Comparison of ENCODE assay signal across 25 cellular contexts in genomic region chr17:76820523-76820922, GRCh38. TPM values are rescaled to one million over a fixed set of nuclear protein-coding genes. Genes with fewer than 3 reads are reported as not detected.
A peak's percentile ranks its signal among the peaks of the same experiment; 100 is the strongest.
DNase-seq lines count a peak whose midpoint lies in the region; ATAC-seq, FAIRE-seq and TF ChIP-seq lines count a peak whose summit lies in the region.
"Had no signal": no experiment of that assay in that cellular context is flagged by ENCODE, and none has a peak within 500 bp of the region (broad histone marks: within the 10 kb centered on the region; RNA-seq: fewer than 3 reads in every experiment).

No MANE protein-coding gene starts in this region.

- H2BK15ac ChIP-seq in neuronal stem cell (ENCODE audit: low read length) = no peak overlapping the region

- H2AFZ ChIP-seq in neuronal stem cell (ENCODE audit: low read length) (no peak overlapping the region), HepG2 (ENCODE audit: low read length) (no peak overlapping the region)

- 73% methylated on average over 5 of the region's 5 CpGs for WGBS in right cardiac atrium
- no CpG with 5 or more reads among the region's 5 CpGs for WGBS in neuronal stem cell (ENCODE audit: extremely low coverage in 2 of 2, insufficient read length in 2 of 2, insufficient replicate concordance in 1 of 2), 2 donors
- WGBS in HepG2 (ENCODE audit: low lambda C conversion rate) = 16% methylated on average over 5 of the region's 5 CpGs

- CTCF ChIA-PET in HepG2 (lab: Yijun Ruan, JAX; ENCODE audit: low intra/inter-chr PET ratio, low total read pairs) = no interaction called here

- POLR2A ChIA-PET in HepG2 (lab: Yijun Ruan, JAX) = no interaction called here

- no TSS peak for BruUV-seq in HepG2 (replicated peaks; lab: Mats Ljungman, UMichigan)

- TF ChIP-seq EP300 in HepG2 (IDR thresholded peaks at IDR 0.05; ENCODE audit: low read depth in 2 of 2, low read length in 2 of 2) (no peak), HepG2 (CRISPR knock-in tag; IDR thresholded peaks at IDR 0.05; ENCODE audit: borderline replicate concordance) (no peak)

- no peak for TF ChIP-seq CTCF in Peyer's patch (IDR thresholded peaks at IDR 0.05)
- TF ChIP-seq CTCF in lower lobe of right lung (IDR thresholded peaks at IDR 0.05) = no peak
- no peak for TF ChIP-seq CTCF in HepG2 (CRISPR knock-in tag; IDR thresholded peaks at IDR 0.05)

- no peak overlapping the region for H3K14ac ChIP-seq in neuronal stem cell (ENCODE audit: low read length)

- DNase-seq in left ventricle myocardium superior = peak; percentile 43
- no peak for DNase-seq in right cardiac atrium
- DNase-seq in NCI-H1436 (lab: John Stamatoyannopoulos, UW) = peak; percentile 69
- DNase-seq in NCI-H345 treated with DMSO at 0.1 percent for 48 hours (lab: John Stamatoyannopoulos, UW; ENCODE audit: unreplicated experiment) = peak; percentile 92
- DNase-seq in neuronal stem cell (ENCODE audit: low spot score) = no peak
- no peak for DNase-seq in Peyer's patch
- no peak for DNase-seq in lower lobe of right lung
- DNase-seq in HepG2 (ENCODE audit: low spot score) = no peak
- DNase-seq: activated CD4-positive, alpha-beta memory T cell treated with anti-CD3 and anti-CD28 coated beads for 36 hours; activated gamma-delta T cell; activated T-cell treated with anti-CD3 and anti-CD28 coated beads for 4 hours; adrenal gland; Calu3; esophagus squamous epithelium; gastrocnemius medialis; GDM1; H9; hypothalamus; MG63; nephron progenitor cell; sigmoid colon; stimulated activated CD4-positive, alpha-beta T cell treated with anti-CD3 and anti-CD28 coated beads, Interleukin-15, amount 100 ng/mL, for 24 hours; T-helper 9 cell had no signal

- no peak overlapping the region for H2BK12ac ChIP-seq in neuronal stem cell (ENCODE audit: low read length)

- no peak overlapping the region for H3K23ac ChIP-seq in neuronal stem cell (ENCODE audit: low read depth, low read length, poor library complexity)

- no peak overlapping the region for H2AK5ac ChIP-seq in neuronal stem cell (ENCODE audit: low read depth, low read length)

- H4K8ac ChIP-seq in neuronal stem cell (ENCODE audit: low read depth, low read length) = no peak overlapping the region

- H3K18ac ChIP-seq in neuronal stem cell (ENCODE audit: low read length) = peak overlapping the region; percentile 73

- H3K27ac ChIP-seq in right cardiac atrium (ENCODE audit: low read length) = no peak overlapping the region
- no peak overlapping the region for H3K27ac ChIP-seq in neuronal stem cell (replicated peaks; ENCODE audit: low read length)
- H3K27ac ChIP-seq in Peyer's patch = no peak overlapping the region
- no peak overlapping the region for H3K27ac ChIP-seq in lower lobe of right lung
- H3K27ac ChIP-seq in HepG2 (ENCODE audit: extremely low read length, insufficient read depth, low read length) = no peak overlapping the region
- H3K27ac ChIP-seq: A549, adrenal gland, coronary artery, esophagus squamous epithelium, gastrocnemius medialis, sigmoid colon had no signal

- H3K4me1 ChIP-seq in right cardiac atrium (ENCODE audit: control insufficient read depth, insufficient read depth, low read length) (no peaks in the 10 kb centered on the region), neuronal stem cell (ENCODE audit: control insufficient read depth in 2 of 2, insufficient read depth in 1 of 2, low read depth in 1 of 2, low read length in 2 of 2) (peaks cover 0 to 2% of the 10 kb centered on the region in 2 donors), Peyer's patch (no peaks in the 10 kb centered on the region), lower lobe of right lung (no peaks in the 10 kb centered on the region), HepG2 (ENCODE audit: insufficient read depth, low read length) (no peaks in the 10 kb centered on the region)
- H3K4me1 ChIP-seq: A549, adrenal gland, esophagus squamous epithelium, sigmoid colon had no signal

- intact Hi-C loops in left ventricle myocardium superior (cut with micrococcal nuclease) (no loop called here), right cardiac atrium (cut with DNase I) (no loop called here), lower lobe of right lung (cut with DNase I) (no loop called here), HepG2 (cut with micrococcal nuclease; ENCODE audit: unreplicated experiment) (no loop called here)

- no peak for TF ChIP-seq POLR2A in Peyer's patch (IDR thresholded peaks at IDR 0.05)
- TF ChIP-seq POLR2A in HepG2 (IDR thresholded peaks at IDR 0.05; ENCODE audit: insufficient read depth in 1 of 2, low read depth in 2 of 2, low read length in 2 of 2) = no peak

- no peak overlapping the region for H3K4ac ChIP-seq in neuronal stem cell (ENCODE audit: low read length)

- H3K4me2 ChIP-seq in neuronal stem cell (ENCODE audit: insufficient read depth, low read length, poor library complexity, severe bottlenecking) (no peak overlapping the region), HepG2 (ENCODE audit: low read depth, low read length) (no peak overlapping the region)
- H3K4me2 ChIP-seq: A549 had no signal

- no peaks in the 10 kb centered on the region for H3K79me2 ChIP-seq in HepG2 (ENCODE audit: insufficient read depth, low read length)

- H2BK5ac ChIP-seq in neuronal stem cell (ENCODE audit: low read length) = peak overlapping the region; percentile 85

- in situ Hi-C loops in HepG2 (cut with HindIII; ENCODE audit: extremely low pct_ligation_motif_present, low pct_unique_long_range_greater_than_20kb) = loop anchor here (10.0 kb wide), 1 partner anchor 244 kb away; no protein-coding TSS in a partner anchor

- H4K91ac ChIP-seq in neuronal stem cell (ENCODE audit: low read depth, low read length, poor library complexity) = no peak overlapping the region

- no peak for TF ChIP-seq RAD21 in HepG2 (CRISPR knock-in tag; IDR thresholded peaks at IDR 0.05)

- no peak for ATAC-seq in left ventricle myocardium superior
- no peak for ATAC-seq in right cardiac atrium
- no peak for ATAC-seq in lower lobe of right lung
- ATAC-seq in HepG2 = no peak
- ATAC-seq: gastrocnemius medialis had no signal

- H3K9me3 ChIP-seq in right cardiac atrium (ENCODE audit: control insufficient read depth, low read length) = no peaks in the 10 kb centered on the region
- H3K9me3 ChIP-seq in neuronal stem cell (replicated peaks in 1 of 2; ENCODE audit: control insufficient read depth in 2 of 2, insufficient read depth in 1 of 2, low read depth in 1 of 2, low read length in 2 of 2) = no peaks in the 10 kb centered on the region
- no peaks in the 10 kb centered on the region for H3K9me3 ChIP-seq in Peyer's patch
- no peaks in the 10 kb centered on the region for H3K9me3 ChIP-seq in lower lobe of right lung
- no peaks in the 10 kb centered on the region for H3K9me3 ChIP-seq in HepG2 (ENCODE audit: low read length)
- H3K9me3 ChIP-seq: A549, adrenal gland, esophagus squamous epithelium, gastrocnemius medialis, MG63, sigmoid colon had no signal

- H3K9ac ChIP-seq in neuronal stem cell (ENCODE audit: low read depth, low read length, poor library complexity) (peak overlapping the region; percentile 39), HepG2 (ENCODE audit: insufficient read depth, low read depth, low read length) (no peak overlapping the region)

- H3K79me1 ChIP-seq in neuronal stem cell (ENCODE audit: low read depth, low read length) = peaks cover 2% of the 10 kb centered on the region

- no peaks in the 10 kb centered on the region for H4K20me1 ChIP-seq in HepG2 (ENCODE audit: insufficient read depth, low read length)

- FAIRE-seq in HepG2 (lab: Jason Lieb, UNC) = no peak
- FAIRE-seq: A549 had no signal

- no peak overlapping the region for H3K4me3 ChIP-seq in right cardiac atrium (ENCODE audit: low read length)
- H3K4me3 ChIP-seq in neuronal stem cell (ENCODE audit: low read length in 2 of 2) = no peak overlapping the region
- no peak overlapping the region for H3K4me3 ChIP-seq in Peyer's patch
- no peak overlapping the region for H3K4me3 ChIP-seq in lower lobe of right lung
- H3K4me3 ChIP-seq in HepG2 (replicated peaks in 1 of 3; ENCODE audit: insufficient read depth in 1 of 3, low read depth in 2 of 3, low read length in 3 of 3) = no peak overlapping the region
- H3K4me3 ChIP-seq: A549, adrenal gland, coronary artery, esophagus squamous epithelium, gastrocnemius medialis, MG63, sigmoid colon had no signal

- H3K27me3 ChIP-seq in right cardiac atrium (ENCODE audit: control insufficient read depth, insufficient read depth) = no peaks in the 10 kb centered on the region
- peaks cover 0 to 6% (median 0%) of the 10 kb centered on the region in 3 experiments for H3K27me3 ChIP-seq in neuronal stem cell (ENCODE audit: control insufficient read depth in 3 of 3, insufficient read depth in 3 of 3, low read depth in 1 of 3, low read length in 3 of 3)
- no peaks in the 10 kb centered on the region for H3K27me3 ChIP-seq in Peyer's patch
- H3K27me3 ChIP-seq in lower lobe of right lung (ENCODE audit: low read depth) = no peaks in the 10 kb centered on the region
- H3K27me3 ChIP-seq in HepG2 (ENCODE audit: control insufficient read depth in 1 of 2, insufficient read depth in 2 of 2, low read length in 2 of 2) = peaks cover 10 to 46% of the 10 kb centered on the region in 2 experiments
- H3K27me3 ChIP-seq: adrenal gland had no signal

- H2BK120ac ChIP-seq in neuronal stem cell (ENCODE audit: low read depth, low read length) = no peak overlapping the region

- H3K36me3 ChIP-seq in neuronal stem cell (replicated peaks in 1 of 2; ENCODE audit: control insufficient read depth in 2 of 2, insufficient read depth in 2 of 2, low read length in 2 of 2) (no peaks in the 10 kb centered on the region), Peyer's patch (no peaks in the 10 kb centered on the region), lower lobe of right lung (no peaks in the 10 kb centered on the region), HepG2 (replicated peaks in 1 of 2; ENCODE audit: control insufficient read depth in 1 of 2, insufficient read depth in 2 of 2, low read length in 2 of 2) (no peaks in the 10 kb centered on the region)
- H3K36me3 ChIP-seq: adrenal gland, esophagus squamous epithelium, gastrocnemius medialis, MG63, sigmoid colon had no signal

RNA-seq across cellular contexts. Expression of gene MGAT5B, which starts 47.7 kb away (rescaled TPM):
- total RNA-seq in left ventricle myocardium superior (not detected), right cardiac atrium (under 1 TPM in 1 of 4 donors, not detected in 3; 0.12 TPM), Peyer's patch (1 to 10 TPM in 1 of 4 donors, under 1 TPM in 2, not detected in 1; 0.27 to 6.6 (median 0.47) TPM), lower lobe of right lung (1.3 TPM), HepG2 (2016; rRNA removed; fragmentation: Illumina TruSeq; extraction: Trizol) (0.07 and 0.13 TPM in 2 replicates)
- polyA plus RNA-seq in right cardiac atrium (0.05 TPM), HepG2 (2011; rRNA removed) (0.07 and 0.09 TPM in 2 replicates)
- 5.6 TPM for polyA plus RNA-seq in neuronal stem cell (2013, experiment 1 of 2)
- 5.4 TPM for polyA plus RNA-seq in neuronal stem cell (2013, experiment 2 of 2)
- total RNA-seq in HepG2 (2016; cell fraction: cytosol; rRNA removed; fragmentation: Illumina TruSeq; extraction: Trizol; ENCODE audit: low read depth) = 0.09 TPM in 1 of 2 replicates, not detected in the other
- 0.28 TPM in 1 of 2 replicates, not detected in the other for total RNA-seq in HepG2 (2016; cell fraction: insoluble cytoplasmic fraction; rRNA removed; fragmentation: Illumina TruSeq; extraction: Trizol)
- total RNA-seq in HepG2 (2016; cell fraction: membrane; rRNA removed; fragmentation: Illumina TruSeq; extraction: Trizol) = 0.10 and 0.22 TPM in 2 replicates
- total RNA-seq in HepG2 (2016; cell fraction: nucleus; rRNA removed; fragmentation: Illumina TruSeq; extraction: Trizol) = 0.56 TPM in 1 of 2 replicates, not detected in the other
- 0.05 and 0.08 TPM in 2 replicates for polyA plus RNA-seq in HepG2 (2011; cell fraction: cytosol; rRNA removed)
- polyA plus RNA-seq in HepG2 (2011; cell fraction: nucleus; rRNA removed) = 0.26 and 0.59 TPM in 2 replicates
- polyA plus RNA-seq in HepG2 (2012) = 0.12 TPM in 1 of 2 replicates, not detected in the other
- polyA plus RNA-seq in HepG2 (2016; cell fraction: cytosol; fragmentation: Illumina TruSeq; extraction: Trizol; ENCODE audit: low read depth) = 0.10 and 0.23 TPM in 2 replicates
- polyA plus RNA-seq in HepG2 (2016; cell fraction: insoluble cytoplasmic fraction; fragmentation: Illumina TruSeq; extraction: Trizol; ENCODE audit: low read depth) = 0.16 TPM in 1 of 2 replicates, not detected in the other
- 0.22 TPM in 1 of 2 replicates, not detected in the other for polyA plus RNA-seq in HepG2 (2016; cell fraction: membrane; fragmentation: Illumina TruSeq; extraction: Trizol; ENCODE audit: low read depth)
- 0.23 and 0.24 TPM in 2 replicates for polyA plus RNA-seq in HepG2 (2016; cell fraction: nucleus; fragmentation: Illumina TruSeq; extraction: Trizol; ENCODE audit: insufficient read depth, low read depth)
- polyA minus RNA-seq in HepG2 (2011; rRNA and poly(A)+ RNA removed; ENCODE audit: low replicate concordance) = 0.24 and 9.3 TPM in 2 replicates
- polyA minus RNA-seq in HepG2 (2011; cell fraction: cytosol; rRNA and poly(A)+ RNA removed) = not detected in 2 replicates
- polyA minus RNA-seq in HepG2 (2011; cell fraction: nucleus; rRNA and poly(A)+ RNA removed) = 0.12 and 0.13 TPM in 2 replicates
- total RNA-seq: gastrocnemius medialis had no signal

Comparison
In these comparisons a context has a peak if more than half of its experiments do, and no peak if none do; other contexts are left out.
1. DNase-seq: peak in left ventricle myocardium superior (single experiment), NCI-H1436 (single experiment) and NCI-H345 treated with DMSO at 0.1 percent for 48 hours (single experiment); none in right cardiac atrium (0 of 3), neuronal stem cell (single experiment), Peyer's patch (0 of 3), lower lobe of right lung (single experiment) and HepG2 (single experiment).